1 cellular context compared by ENCODE assay signal in the genomic region with DNA sequence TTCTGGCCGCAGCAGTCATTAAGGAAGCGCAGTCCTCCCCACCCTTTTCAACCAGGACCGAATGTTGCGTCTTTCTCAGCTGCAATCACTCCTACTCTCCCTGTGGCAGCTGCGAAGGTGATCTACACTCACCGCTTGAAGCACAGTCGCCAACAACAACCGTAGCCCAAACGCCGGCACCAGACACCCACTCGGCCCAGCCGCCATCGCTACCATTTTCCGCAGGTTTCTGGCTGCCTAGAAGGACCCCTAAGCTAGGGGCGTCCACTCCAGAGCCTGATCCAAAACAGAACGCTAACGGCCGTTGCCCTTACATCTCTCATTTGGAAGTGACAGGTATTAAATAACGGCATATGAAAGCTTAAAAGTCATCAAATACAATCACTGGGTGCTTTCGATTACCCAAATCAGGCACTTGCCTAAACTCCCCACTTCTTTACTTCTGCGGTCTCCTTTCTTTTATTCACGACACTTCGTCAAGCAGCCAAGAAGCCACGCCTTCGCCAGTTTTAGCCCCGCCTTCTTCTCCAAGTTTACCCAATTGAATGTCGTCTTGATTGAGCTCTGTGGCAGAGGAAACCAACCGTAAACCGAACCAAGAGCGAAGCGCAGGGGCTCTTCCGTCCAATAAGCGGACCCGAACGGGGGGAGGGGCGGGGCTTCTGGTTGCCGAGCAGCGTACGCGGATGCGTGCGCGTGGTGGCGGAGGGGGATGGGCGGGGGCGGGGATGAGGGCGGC.
TF ChIP-seq lines count a peak whose summit lies in the region.

Gene SELENOF, minus strand, starts transcription at position 231 of the 739 bp plus-strand sequence. Its CDS starts 15 bp downstream, at position 216.

TF ChIP-seq in HEK293, 187 proteins besides CTCF, POLR2A, EP300 and RAD21 (continued from another document):
- TF ChIP-seq, protein P1, sequence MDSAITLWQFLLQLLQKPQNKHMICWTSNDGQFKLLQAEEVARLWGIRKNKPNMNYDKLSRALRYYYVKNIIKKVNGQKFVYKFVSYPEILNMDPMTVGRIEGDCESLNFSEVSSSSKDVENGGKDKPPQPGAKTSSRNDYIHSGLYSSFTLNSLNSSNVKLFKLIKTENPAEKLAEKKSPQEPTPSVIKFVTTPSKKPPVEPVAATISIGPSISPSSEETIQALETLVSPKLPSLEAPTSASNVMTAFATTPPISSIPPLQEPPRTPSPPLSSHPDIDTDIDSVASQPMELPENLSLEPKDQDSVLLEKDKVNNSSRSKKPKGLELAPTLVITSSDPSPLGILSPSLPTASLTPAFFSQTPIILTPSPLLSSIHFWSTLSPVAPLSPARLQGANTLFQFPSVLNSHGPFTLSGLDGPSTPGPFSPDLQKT (IDR thresholded peaks at IDR 0.05; ENCODE audit: borderline replicate concordance, low read depth, low read length), result no peak
- TF ChIP-seq ZNF239 (tag by site-specific recombination; IDR thresholded peaks at IDR 0.05), result no peak
- TF ChIP-seq ZNF777 (tag by site-specific recombination; IDR thresholded peaks at IDR 0.05; ENCODE audit: borderline replicate concordance), result no peak
- no peak for TF ChIP-seq BCL6B (tag by site-specific recombination; IDR thresholded peaks at IDR 0.05)
- TF ChIP-seq ZNF280C (tag by site-specific recombination; IDR thresholded peaks at IDR 0.05), result no peak
- TF ChIP-seq ZBTB17 (tag by site-specific recombination; IDR thresholded peaks at IDR 0.05), result peak; percentile 74
- no peak for TF ChIP-seq ZNF248 (tag by site-specific recombination; IDR thresholded peaks at IDR 0.05)
- TF ChIP-seq KLF9 (tag by site-specific recombination; IDR thresholded peaks at IDR 0.05; ENCODE audit: low read depth), result 0 out of 2 replicates have a peak, but pooled peaks have one; percentile 8
